10 cellular contexts compared by ENCODE assay signal in genomic region chr16:2196981-2197511, GRCh38. TPM values are rescaled to one million over a fixed set of nuclear protein-coding genes. Genes with fewer than 3 reads are reported as not detected.
DNase-seq lines count a peak whose midpoint lies in the region; ATAC-seq, FAIRE-seq and TF ChIP-seq lines count a peak whose summit lies in the region.
"Had no signal": no experiment of that assay in that cellular context is flagged by ENCODE, and none has a peak within 500 bp of the region (broad histone marks: within the 10 kb centered on the region; RNA-seq: fewer than 3 reads in every experiment).

No MANE protein-coding gene starts in this region.

- H3K4me2 ChIP-seq in endothelial cell of umbilical vein (ENCODE audit: insufficient read depth, low read length) (no peak overlapping the region), parathyroid adenoma (ENCODE audit: low read length) (peak overlapping the region; percentile 38)

- no peak overlapping the region for H3K27ac ChIP-seq in CD8-positive, alpha-beta memory T cell (ENCODE audit: low read depth, low read length)
- H3K27ac ChIP-seq in SK-N-MC (no peak overlapping the region), endothelial cell of umbilical vein (ENCODE audit: insufficient read depth, low read depth, low read length) (no peak overlapping the region), parathyroid adenoma (no peak overlapping the region)
- H3K27ac ChIP-seq: skin epidermis had no signal

- FAIRE-seq in endothelial cell of umbilical vein (lab: Jason Lieb, UNC): no peak

- DNase-seq in CD8-positive, alpha-beta memory T cell: no peak
- DNase-seq in SK-N-MC (ENCODE audit: low read depth, low spot score) (no peak), endothelial cell of umbilical vein (ENCODE audit: low read depth, low spot score) (no peak), NOMO-1 treated with dmso at 0.1 percent for 144 hours (lab: John Stamatoyannopoulos, UW; ENCODE audit: unreplicated experiment) (no peak), NCI-H2029 (lab: John Stamatoyannopoulos, UW) (no peak)
- DNase-seq in activated CD4-positive, alpha-beta T cell treated with anti-CD3 and anti-CD28 coated beads, Interleukin-2, amount 50 U/mL, for 4 hours: no peak
- DNase-seq: central memory CD4-positive, alpha-beta T cell had no signal

- H3K4me1 Mint-ChIP-seq in CD8-positive, alpha-beta memory T cell: peaks cover 0 to 13% (median 4%) of the 10 kb centered on the region in 3 donors

- H4K20me1 ChIP-seq in endothelial cell of umbilical vein (replicated peaks; ENCODE audit: control insufficient read depth, extremely low read depth, insufficient read depth, low read length): no peaks in the 10 kb centered on the region

- POLR2A ChIA-PET in CD8-positive, alpha-beta memory T cell (lab: Charles Lee): no interaction called here
- POLR2A ChIA-PET in endothelial cell of umbilical vein (lab: Charles Lee): no interaction called here

- H3K9ac ChIP-seq in SK-N-MC (ENCODE audit: insufficient read length) (no peak overlapping the region), endothelial cell of umbilical vein (replicated peaks; ENCODE audit: extremely low read depth, insufficient read depth, low read length) (no peak overlapping the region), parathyroid adenoma (no peak overlapping the region)

- no peak for ATAC-seq in HG02571 (IDR thresholded peaks at IDR 0.05; ENCODE audit: unreplicated experiment)

- dilution Hi-C loops in endothelial cell of umbilical vein (cut with MboI; ENCODE audit: extremely low pct_ligation_motif_present, low sequenced_read_pairs): no loop called here

- H3K9me3 Mint-ChIP-seq in CD8-positive, alpha-beta memory T cell: no peaks in the 10 kb centered on the region

- no peak overlapping the region for H3K4me3 ChIP-seq in CD8-positive, alpha-beta memory T cell (ENCODE audit: low read length)
- H3K4me3 ChIP-seq in SK-N-MC (peak overlapping the region; percentile 48; the same call in 1 of the 2 replicates), endothelial cell of umbilical vein (replicated peaks in 1 of 3; ENCODE audit: insufficient read depth in 1 of 3, low read depth in 1 of 3, low read length in 3 of 3) (peak overlapping the region in 1 of 3 experiments; percentile 15), parathyroid adenoma (ENCODE audit: low read depth, low read length) (no peak overlapping the region)

- no peaks in the 10 kb centered on the region for H3K79me2 ChIP-seq in endothelial cell of umbilical vein (ENCODE audit: control insufficient read depth, insufficient read depth, low read length)
- peaks cover 2% of the 10 kb centered on the region for H3K79me2 ChIP-seq in parathyroid adenoma

- peak overlapping the region in 6 of 7 donors; percentile 34 to 65 (median 56) for H3K4me3 Mint-ChIP-seq in CD8-positive, alpha-beta memory T cell

- peaks cover 9% of the 10 kb centered on the region for H3K4me1 ChIP-seq in CD8-positive, alpha-beta memory T cell (ENCODE audit: insufficient read depth, low read length)
- H3K4me1 ChIP-seq in endothelial cell of umbilical vein (ENCODE audit: control insufficient read depth, extremely low read depth, insufficient read depth, low read length) (no peaks in the 10 kb centered on the region), parathyroid adenoma (peaks cover 7% of the 10 kb centered on the region)

- H2AFZ ChIP-seq in endothelial cell of umbilical vein (ENCODE audit: low read depth, low read length) (no peak overlapping the region), parathyroid adenoma (peak overlapping the region; percentile 41)

- CTCF ChIA-PET in CD8-positive, alpha-beta memory T cell (lab: Charles Lee): no interaction called here
- CTCF ChIA-PET in endothelial cell of umbilical vein (lab: Charles Lee): interaction anchor here (1.5 kb wide), 1 partner anchor 55 kb away, joined by 4 read pairs; the partner anchor contains the start of gene ECI1

- H3K9me1 ChIP-seq in endothelial cell of umbilical vein (replicated peaks; ENCODE audit: control insufficient read depth, extremely low read depth, insufficient read depth, low read length): no peaks in the 10 kb centered on the region

- intact Hi-C loops in endothelial cell of umbilical vein (cut with micrococcal nuclease): loop anchor here (5.0 kb wide), 1 partner anchor 55 kb away; the partner anchor contains the start of gene ECI1

- peak overlapping the region in 1 of 8 donors; percentile 17 for H3K27ac Mint-ChIP-seq in CD8-positive, alpha-beta memory T cell

- H3K36me3 ChIP-seq in CD8-positive, alpha-beta memory T cell (ENCODE audit: insufficient read depth, low read length): no peaks in the 10 kb centered on the region
- H3K36me3 ChIP-seq in SK-N-MC (ENCODE audit: insufficient read depth, low read length): no peaks in the 10 kb centered on the region
- no peaks in the 10 kb centered on the region for H3K36me3 ChIP-seq in endothelial cell of umbilical vein (ENCODE audit: control insufficient read depth in 2 of 2, extremely low read depth in 1 of 2, insufficient read depth in 2 of 2, low read length in 2 of 2)
- no peaks in the 10 kb centered on the region for H3K36me3 ChIP-seq in parathyroid adenoma (ENCODE audit: control insufficient read depth, insufficient read depth, low read length)

- no peaks in the 10 kb centered on the region for H3K36me3 Mint-ChIP-seq in CD8-positive, alpha-beta memory T cell

- TF ChIP-seq POLR2A in endothelial cell of umbilical vein (IDR thresholded peaks at IDR 0.05; ENCODE audit: low read depth, low read length): no peak

- H3K27me3 Mint-ChIP-seq in CD8-positive, alpha-beta memory T cell: peaks cover 30 to 33% of the 10 kb centered on the region in 2 donors

- no peaks in the 10 kb centered on the region for H3K9me3 ChIP-seq in CD8-positive, alpha-beta memory T cell (ENCODE audit: low read length)
- no peaks in the 10 kb centered on the region for H3K9me3 ChIP-seq in SK-N-MC (ENCODE audit: low read depth, low read length)
- no peaks in the 10 kb centered on the region for H3K9me3 ChIP-seq in endothelial cell of umbilical vein (replicated peaks; ENCODE audit: control insufficient read depth, insufficient read depth, low read length)
- no peaks in the 10 kb centered on the region for H3K9me3 ChIP-seq in parathyroid adenoma (ENCODE audit: control insufficient read depth, low read length)

- BruUV-seq in endothelial cell of umbilical vein (replicated peaks; lab: Mats Ljungman, UMichigan): no TSS peak

- no peak for TF ChIP-seq CTCF in endothelial cell of umbilical vein (IDR thresholded peaks at IDR 0.05; ENCODE audit: extremely low read depth in 1 of 2, insufficient read depth in 1 of 2, low read depth in 1 of 2, low read length in 2 of 2)
- TF ChIP-seq CTCF in parathyroid adenoma (IDR thresholded peaks at IDR 0.05): no peak

- peaks cover 33% of the 10 kb centered on the region for H3K27me3 ChIP-seq in CD8-positive, alpha-beta memory T cell (ENCODE audit: insufficient read depth, low read length, poor library complexity, severe bottlenecking)
- H3K27me3 ChIP-seq in endothelial cell of umbilical vein (ENCODE audit: control insufficient read depth in 2 of 2, insufficient read depth in 2 of 2, low read length in 2 of 2) (peaks cover 28 to 39% of the 10 kb centered on the region in 2 experiments), parathyroid adenoma (ENCODE audit: control insufficient read depth, insufficient read depth, low read length) (no peaks in the 10 kb centered on the region)

RNA-seq across cellular contexts. Expression of gene CASKIN1, which starts 0.6 kb away (rescaled TPM):
- under 1 TPM; 0.13 to 0.24 TPM for total RNA-seq in CD8-positive, alpha-beta memory T cell
- not detected for polyA plus RNA-seq in CD8-positive, alpha-beta memory T cell
- total RNA-seq in endothelial cell of umbilical vein: 0.35 and 0.58 TPM in 2 replicates
- polyA plus RNA-seq in endothelial cell of umbilical vein: 0.10 and 0.11 TPM in 2 replicates
- 0.01 and 0.23 TPM in 2 replicates for polyA plus RNA-seq in endothelial cell of umbilical vein (2011; cell fraction: cytosol; rRNA removed)
- 0.41 and 0.68 TPM in 2 replicates for polyA plus RNA-seq in endothelial cell of umbilical vein (2011; cell fraction: nucleus; rRNA removed)
- polyA plus RNA-seq in endothelial cell of umbilical vein (2012): 0.08 and 0.27 TPM in 2 replicates
- polyA minus RNA-seq in endothelial cell of umbilical vein: 0.12 and 0.68 TPM in 2 replicates
- polyA minus RNA-seq in endothelial cell of umbilical vein (2011; cell fraction: cytosol; rRNA and poly(A)+ RNA removed): not detected
- polyA minus RNA-seq in endothelial cell of umbilical vein (2011; cell fraction: nucleus; rRNA and poly(A)+ RNA removed): 0.53 TPM in 1 of 2 replicates, not detected in the other

RNA-seq across cellular contexts. Expression of gene MLST8, which starts 8.2 kb away (rescaled TPM):
- 10 to 100 TPM; 75.4 to 76.8 TPM for total RNA-seq in CD8-positive, alpha-beta memory T cell
- polyA plus RNA-seq in CD8-positive, alpha-beta memory T cell: 30.8 TPM
- 36.9 and 37.0 TPM in 2 replicates for total RNA-seq in endothelial cell of umbilical vein
- 129 and 181 TPM in 2 replicates for polyA plus RNA-seq in endothelial cell of umbilical vein
- polyA plus RNA-seq in endothelial cell of umbilical vein (2011; cell fraction: cytosol; rRNA removed): 71.5 and 92.6 TPM in 2 replicates
- 102 and 105 TPM in 2 replicates for polyA plus RNA-seq in endothelial cell of umbilical vein (2011; cell fraction: nucleus; rRNA removed)
- 45.6 and 48.9 TPM in 2 replicates for polyA plus RNA-seq in endothelial cell of umbilical vein (2012)
- 67.2 and 72.7 TPM in 2 replicates for polyA minus RNA-seq in endothelial cell of umbilical vein
- 69.1 TPM for polyA minus RNA-seq in endothelial cell of umbilical vein (2011; cell fraction: cytosol; rRNA and poly(A)+ RNA removed)
- polyA minus RNA-seq in endothelial cell of umbilical vein (2011; cell fraction: nucleus; rRNA and poly(A)+ RNA removed): 35.5 and 46.6 TPM in 2 replicates

RNA-seq across cellular contexts. Expression of gene BRICD5, which starts 13.6 kb away (rescaled TPM):
- total RNA-seq in CD8-positive, alpha-beta memory T cell: 10 to 100 TPM in 1 of 2 experiments, 1 to 10 TPM in 1; 8.4 to 10.9 TPM
- 0.14 TPM for polyA plus RNA-seq in CD8-positive, alpha-beta memory T cell
- 8.4 and 10.2 TPM in 2 replicates for total RNA-seq in endothelial cell of umbilical vein
- polyA plus RNA-seq in endothelial cell of umbilical vein: 5.6 and 9.3 TPM in 2 replicates
- 0.74 and 1.7 TPM in 2 replicates for polyA plus RNA-seq in endothelial cell of umbilical vein (2011; cell fraction: cytosol; rRNA removed)
- polyA plus RNA-seq in endothelial cell of umbilical vein (2011; cell fraction: nucleus; rRNA removed): 36.8 and 41.2 TPM in 2 replicates
- 3.4 and 7.5 TPM in 2 replicates for polyA plus RNA-seq in endothelial cell of umbilical vein (2012)
- 1.2 and 1.4 TPM in 2 replicates for polyA minus RNA-seq in endothelial cell of umbilical vein
- 2.0 TPM for polyA minus RNA-seq in endothelial cell of umbilical vein (2011; cell fraction: cytosol; rRNA and poly(A)+ RNA removed)
- 3.2 and 5.7 TPM in 2 replicates for polyA minus RNA-seq in endothelial cell of umbilical vein (2011; cell fraction: nucleus; rRNA and poly(A)+ RNA removed)

RNA-seq across cellular contexts. Expression of gene PGP, which starts 17.6 kb away (rescaled TPM):
- 10 to 100 TPM; 27.3 to 30.9 TPM for total RNA-seq in CD8-positive, alpha-beta memory T cell
- 14.7 TPM for polyA plus RNA-seq in CD8-positive, alpha-beta memory T cell
- 29.6 and 32.0 TPM in 2 replicates for total RNA-seq in endothelial cell of umbilical vein
- polyA plus RNA-seq in endothelial cell of umbilical vein: 28.5 and 40.0 TPM in 2 replicates
- polyA plus RNA-seq in endothelial cell of umbilical vein (2011; cell fraction: cytosol; rRNA removed): 14.1 and 17.3 TPM in 2 replicates
- 32.2 and 39.9 TPM in 2 replicates for polyA plus RNA-seq in endothelial cell of umbilical vein (2011; cell fraction: nucleus; rRNA removed)
- polyA plus RNA-seq in endothelial cell of umbilical vein (2012): 18.9 and 19.2 TPM in 2 replicates
- 7.7 and 8.7 TPM in 2 replicates for polyA minus RNA-seq in endothelial cell of umbilical vein
- 25.3 TPM for polyA minus RNA-seq in endothelial cell of umbilical vein (2011; cell fraction: cytosol; rRNA and poly(A)+ RNA removed)
- 8.5 and 13.8 TPM in 2 replicates for polyA minus RNA-seq in endothelial cell of umbilical vein (2011; cell fraction: nucleus; rRNA and poly(A)+ RNA removed)

RNA-seq across cellular contexts. Expression of gene E4F1, which starts 26.3 kb away (rescaled TPM):
- total RNA-seq in CD8-positive, alpha-beta memory T cell: 10 to 100 TPM; 28.9 to 29.8 TPM
- 16.5 TPM for polyA plus RNA-seq in CD8-positive, alpha-beta memory T cell
- total RNA-seq in endothelial cell of umbilical vein: 31.9 and 32.7 TPM in 2 replicates
- 28.6 and 40.8 TPM in 2 replicates for polyA plus RNA-seq in endothelial cell of umbilical vein
- polyA plus RNA-seq in endothelial cell of umbilical vein (2011; cell fraction: cytosol; rRNA removed): 15.3 and 21.3 TPM in 2 replicates
- polyA plus RNA-seq in endothelial cell of umbilical vein (2011; cell fraction: nucleus; rRNA removed): 113 and 122 TPM in 2 replicates
- 13.4 and 18.2 TPM in 2 replicates for polyA plus RNA-seq in endothelial cell of umbilical vein (2012)
- 13.7 and 16.1 TPM in 2 replicates for polyA minus RNA-seq in endothelial cell of umbilical vein
- 15.4 TPM for polyA minus RNA-seq in endothelial cell of umbilical vein (2011; cell fraction: cytosol; rRNA and poly(A)+ RNA removed)
- polyA minus RNA-seq in endothelial cell of umbilical vein (2011; cell fraction: nucleus; rRNA and poly(A)+ RNA removed): 17.1 and 38.4 TPM in 2 replicates
